Comparison of ENCODE assay signal across 25 cellular contexts in genomic region chr7:69180662-69181061, GRCh38.
"Had no signal": no experiment of that assay in that cellular context is flagged by ENCODE, and none has a peak within 500 bp of the region (broad histone marks: within the 10 kb centered on the region; RNA-seq: fewer than 3 reads in every experiment).

No MANE protein-coding gene starts in this region.

- H3K27me3 ChIP-seq: brain microvascular endothelial cell had no signal

- H3K4me3 Mint-ChIP-seq: activated CD8-positive, alpha-beta T cell treated with anti-CD3 and anti-CD28 coated beads for 36 hours; activated naive CD8-positive, alpha-beta T cell; activated T-cell treated with anti-CD3 and anti-CD28 coated beads, Interleukin-2, amount 50 U/mL, for 4 hours; activated T-helper 17 cell treated with anti-CD3 and anti-CD28 coated beads, Interleukin-2, amount 50 U/mL, for 72 hours; central memory CD8-positive, alpha-beta T cell; dendritic cell treated with granulocyte-macrophage colony-stimulating factor and Interleukin-4, amounts not matched to agents 40 ng/mL and 50 ng/mL, for 4 days; endodermal cell had no signal

- H3K36me3 ChIP-seq: brain microvascular endothelial cell had no signal

- H3K36me3 Mint-ChIP-seq: activated naive CD8-positive, alpha-beta T cell had no signal

- H3K27me3 Mint-ChIP-seq: activated naive CD8-positive, alpha-beta T cell; activated T-helper 17 cell treated with anti-CD3 and anti-CD28 coated beads, Interleukin-2, amount 50 U/mL, for 72 hours; central memory CD8-positive, alpha-beta T cell; dendritic cell treated with granulocyte-macrophage colony-stimulating factor and Interleukin-4, amounts not matched to agents 40 ng/mL and 50 ng/mL, for 4 days had no signal

- ATAC-seq: activated CD8-positive, alpha-beta T cell treated with anti-CD3 and anti-CD28 coated beads for 36 hours; activated T-cell treated with anti-CD3 and anti-CD28 coated beads, Interleukin-2, amount 50 U/mL, for 4 hours; activated T-helper 17 cell treated with anti-CD3 and anti-CD28 coated beads, Interleukin-2, amount 50 U/mL, for 72 hours; esophagus mucosa had no signal

- H3K27ac ChIP-seq: brain microvascular endothelial cell, coronary artery, dorsolateral prefrontal cortex had no signal

- H3K9me3 Mint-ChIP-seq: central memory CD8-positive, alpha-beta T cell; dendritic cell treated with granulocyte-macrophage colony-stimulating factor and Interleukin-4, amounts not matched to agents 40 ng/mL and 50 ng/mL, for 4 days had no signal

- H3K4me3 ChIP-seq: coronary artery, dorsolateral prefrontal cortex had no signal

- DNase-seq: activated CD4-positive, alpha-beta T cell treated with anti-CD3 and anti-CD28 coated beads for 1 hour; activated CD4-positive, alpha-beta T cell treated with anti-CD3 and anti-CD28 coated beads for 48 hours; activated CD4-positive, alpha-beta T cell treated with anti-CD3 and anti-CD28 coated beads, Interleukin-2, amount 50 U/mL, for 1 hour; activated CD4-positive, alpha-beta T cell treated with anti-CD3 and anti-CD28 coated beads, Interleukin-2, amount 50 U/mL, for 48 hours; activated CD8-positive, alpha-beta memory T cell treated with anti-CD3 and anti-CD28 coated beads for 24 hours; activated CD8-positive, alpha-beta T cell treated with anti-CD3 and anti-CD28 coated beads for 36 hours; activated gamma-delta T cell; activated naive CD4-positive, alpha-beta T cell; activated naive CD4-positive, alpha-beta T cell treated with anti-CD3 and anti-CD28 coated beads, Interleukin-2, amount 50 U/mL, for 16 hours; activated T-cell treated with anti-CD3 and anti-CD28 coated beads, Interleukin-2, amount 50 U/mL, for 4 hours; amniotic stem cell; anterior cingulate cortex; brain microvascular endothelial cell; dorsolateral prefrontal cortex; effector memory CD4-positive, alpha-beta T cell; endodermal cell; foreskin fibroblast; head of caudate nucleus; T-helper 2 cell had no signal

- H3K4me1 Mint-ChIP-seq: activated T-helper 17 cell treated with anti-CD3 and anti-CD28 coated beads, Interleukin-2, amount 50 U/mL, for 72 hours had no signal

- H3K27ac Mint-ChIP-seq: activated CD8-positive, alpha-beta T cell treated with anti-CD3 and anti-CD28 coated beads for 36 hours; activated naive CD8-positive, alpha-beta T cell; activated T-helper 17 cell treated with anti-CD3 and anti-CD28 coated beads, Interleukin-2, amount 50 U/mL, for 72 hours; dendritic cell treated with granulocyte-macrophage colony-stimulating factor and Interleukin-4, amounts not matched to agents 40 ng/mL and 50 ng/mL, for 4 days; endodermal cell had no signal
